Comparison of ENCODE assay signal across 10 cellular contexts in genomic region chr2:118763797-118764196, GRCh38.
A peak's percentile ranks its signal among the peaks of the same experiment; 100 is the strongest.
DNase-seq lines count a peak whose midpoint lies in the region; ATAC-seq and TF ChIP-seq lines count a peak whose summit lies in the region.
"Had no signal": no experiment of that assay in that cellular context is flagged by ENCODE, and none has a peak within 500 bp of the region (broad histone marks: within the 10 kb centered on the region; RNA-seq: fewer than 3 reads in every experiment).

No MANE protein-coding gene starts in this region.

- H3K4me3 Mint-ChIP-seq in activated CD4-positive, alpha-beta T cell treated with anti-CD3 and anti-CD28 coated beads, Interleukin-2, amount 10 ng/mL, durations not matched to agents 7 days and 5 days, result no peak overlapping the region
- H3K4me3 Mint-ChIP-seq in activated T-helper 17 cell treated with anti-CD3 and anti-CD28 coated beads, Interleukin-2, amount 50 U/mL, for 72 hours, result no peak overlapping the region
- H3K4me3 Mint-ChIP-seq: CD4-positive, alpha-beta T cell had no signal

- H3K36me3 ChIP-seq in right lobe of liver, result no peaks in the 10 kb centered on the region

- intact Hi-C loops in right lobe of liver (cut with DNase I), result no loop called here

- CTCF ChIA-PET in activated CD4-positive, alpha-beta T cell treated with anti-CD3 and anti-CD28 coated beads, Interleukin-2, amount 10 ng/mL, durations not matched to agents 7 days and 5 days (lab: Charles Lee), result no interaction called here

- H3K36me3 Mint-ChIP-seq in activated CD4-positive, alpha-beta T cell treated with anti-CD3 and anti-CD28 coated beads, Interleukin-2, amount 10 ng/mL, durations not matched to agents 7 days and 5 days (ENCODE audit: low read depth), result no peaks in the 10 kb centered on the region
- no peaks in the 10 kb centered on the region for H3K36me3 Mint-ChIP-seq in activated T-helper 17 cell treated with anti-CD3 and anti-CD28 coated beads, Interleukin-2, amount 50 U/mL, for 72 hours (ENCODE audit: low read depth)

- no peak overlapping the region for H3K27ac ChIP-seq in right lobe of liver

- ATAC-seq in right lobe of liver (peak; percentile 63 to 82 (median 76)), HG03354 (IDR thresholded peaks at IDR 0.05; ENCODE audit: poor library complexity, severe bottlenecking, unreplicated experiment) (no peak)
- no peak for ATAC-seq in activated T-helper 17 cell treated with anti-CD3 and anti-CD28 coated beads, Interleukin-2, amount 50 U/mL, for 72 hours (replicated peaks)

- no peaks in the 10 kb centered on the region for H3K27me3 ChIP-seq in right lobe of liver

- H3K9me3 Mint-ChIP-seq in activated CD4-positive, alpha-beta T cell treated with anti-CD3 and anti-CD28 coated beads, Interleukin-2, amount 10 ng/mL, durations not matched to agents 7 days and 5 days, result no peaks in the 10 kb centered on the region
- peaks cover 3% of the 10 kb centered on the region for H3K9me3 Mint-ChIP-seq in activated T-helper 17 cell treated with anti-CD3 and anti-CD28 coated beads, Interleukin-2, amount 50 U/mL, for 72 hours
- H3K9me3 Mint-ChIP-seq: CD4-positive, alpha-beta T cell had no signal

- 6% methylated on average over 9 of the region's 12 CpGs for WGBS in right lobe of liver (ENCODE audit: insufficient coverage, low coverage, low lambda C conversion rate, missing lambda C conversion rate)

- H3K4me1 Mint-ChIP-seq in activated CD4-positive, alpha-beta T cell treated with anti-CD3 and anti-CD28 coated beads, Interleukin-2, amount 10 ng/mL, durations not matched to agents 7 days and 5 days, result no peaks in the 10 kb centered on the region
- H3K4me1 Mint-ChIP-seq in activated T-helper 17 cell treated with anti-CD3 and anti-CD28 coated beads, Interleukin-2, amount 50 U/mL, for 72 hours, result no peaks in the 10 kb centered on the region

- no peak for TF ChIP-seq POLR2A in right lobe of liver (IDR thresholded peaks at IDR 0.05)

- TF ChIP-seq CTCF in cardiac fibroblast (IDR thresholded peaks at IDR 0.05; ENCODE audit: low read depth, low read length), result peak; percentile 35
- peak in 2 of 4 donors; percentile 27 to 38 for TF ChIP-seq CTCF in right lobe of liver (IDR thresholded peaks at IDR 0.05)

- POLR2A ChIA-PET in activated CD4-positive, alpha-beta T cell treated with anti-CD3 and anti-CD28 coated beads, Interleukin-2, amount 10 ng/mL, durations not matched to agents 7 days and 5 days (lab: Charles Lee), result no interaction called here

- H3K9me3 ChIP-seq in right lobe of liver, result no peaks in the 10 kb centered on the region

- no peaks in the 10 kb centered on the region for H3K4me1 ChIP-seq in right lobe of liver

- H3K4me3 ChIP-seq in cardiac fibroblast (replicated peaks in 1 of 2; ENCODE audit: low read depth in 2 of 2, low read length in 2 of 2) (no peak overlapping the region), right lobe of liver (no peak overlapping the region)

- peaks cover 34% of the 10 kb centered on the region for H3K27me3 Mint-ChIP-seq in activated CD4-positive, alpha-beta T cell treated with anti-CD3 and anti-CD28 coated beads, Interleukin-2, amount 10 ng/mL, durations not matched to agents 7 days and 5 days
- H3K27me3 Mint-ChIP-seq in activated T-helper 17 cell treated with anti-CD3 and anti-CD28 coated beads, Interleukin-2, amount 50 U/mL, for 72 hours, result peaks cover 47% of the 10 kb centered on the region

- no peak overlapping the region for H3K27ac Mint-ChIP-seq in activated CD4-positive, alpha-beta T cell treated with anti-CD3 and anti-CD28 coated beads, Interleukin-2, amount 10 ng/mL, durations not matched to agents 7 days and 5 days
- H3K27ac Mint-ChIP-seq in activated T-helper 17 cell treated with anti-CD3 and anti-CD28 coated beads, Interleukin-2, amount 50 U/mL, for 72 hours, result no peak overlapping the region
- H3K27ac Mint-ChIP-seq: CD4-positive, alpha-beta T cell had no signal

- DNase-seq in AG08396 (ENCODE audit: low spot score) (peak; percentile 42), HuH-7 (ENCODE audit: low spot score) (peak; percentile 24), cardiac fibroblast (ENCODE audit: low read depth in 2 of 2) (peak; percentile 20 to 31), right lobe of liver (no peak), KG1 (lab: John Stamatoyannopoulos, UW) (no peak)
- no peak for DNase-seq in activated CD4-positive, alpha-beta T cell treated with anti-CD3 and anti-CD28 coated beads, Interleukin-2, amount 10 ng/mL, durations not matched to agents 7 days and 5 days
- DNase-seq: aorta; CD4-positive, alpha-beta T cell had no signal

Comparison
In these comparisons a context has a peak if more than half of its experiments do, and no peak if none do; other contexts are left out.
1. DNase-seq: peak in AG08396 (single experiment), HuH-7 (single experiment) and cardiac fibroblast (2 of 2); none in right lobe of liver (0 of 3), KG1 (single experiment) and activated CD4-positive, alpha-beta T cell treated with anti-CD3 and anti-CD28 coated beads, Interleukin-2, amount 10 ng/mL, durations not matched to agents 7 days and 5 days (single experiment).
2. ATAC-seq: peak in right lobe of liver (4 of 4); none in activated T-helper 17 cell treated with anti-CD3 and anti-CD28 coated beads, Interleukin-2, amount 50 U/mL, for 72 hours (single experiment) and HG03354 (single experiment).